In genomic region chr17:50157891-50158290, GRCh38 we compare ENCODE assay signal across 24 cellular contexts. TPM values are rescaled to one million over a fixed set of nuclear protein-coding genes. Genes with fewer than 3 reads are reported as not detected.
DNase-seq lines count a peak whose midpoint lies in the region; ATAC-seq and TF ChIP-seq lines count a peak whose summit lies in the region.
"Had no signal": no experiment of that assay in that cellular context is flagged by ENCODE, and none has a peak within 500 bp of the region (broad histone marks: within the 10 kb centered on the region; RNA-seq: fewer than 3 reads in every experiment).

No MANE protein-coding gene starts in this region.

- peaks cover 4% of the 10 kb centered on the region for H3K27me3 Mint-ChIP-seq in activated CD4-positive, alpha-beta T cell treated with anti-CD3 and anti-CD28 coated beads, Interleukin-2, amount 10 ng/mL, durations not matched to agents 7 days and 5 days
- H3K27me3 Mint-ChIP-seq in activated CD4-positive, alpha-beta T cell treated with anti-CD3 and anti-CD28 coated beads, Interleukin-2, amount 10 ng/mL, durations not matched to agents 24 days and 14 days = peaks cover 3% of the 10 kb centered on the region
- H3K27me3 Mint-ChIP-seq in CD4-positive, alpha-beta memory T cell = no peaks in the 10 kb centered on the region
- H3K27me3 Mint-ChIP-seq: B cell had no signal

- H3K36me3 Mint-ChIP-seq in activated CD4-positive, alpha-beta T cell treated with anti-CD3 and anti-CD28 coated beads, Interleukin-2, amount 10 ng/mL, durations not matched to agents 7 days and 5 days (ENCODE audit: low read depth) = peaks cover 7% of the 10 kb centered on the region
- H3K36me3 Mint-ChIP-seq in activated CD4-positive, alpha-beta T cell treated with anti-CD3 and anti-CD28 coated beads, Interleukin-2, amount 10 ng/mL, durations not matched to agents 24 days and 14 days (ENCODE audit: low read depth) = peaks cover 7% of the 10 kb centered on the region
- no peaks in the 10 kb centered on the region for H3K36me3 Mint-ChIP-seq in CD4-positive, alpha-beta memory T cell
- H3K36me3 Mint-ChIP-seq: CD8-positive, alpha-beta T cell had no signal

- no peaks in the 10 kb centered on the region for H3K36me3 ChIP-seq in CD4-positive, alpha-beta memory T cell (ENCODE audit: insufficient read depth, low read length)
- H3K36me3 ChIP-seq in ascending aorta = no peaks in the 10 kb centered on the region
- H3K36me3 ChIP-seq in osteoblast (ENCODE audit: insufficient read depth, low read length) = no peaks in the 10 kb centered on the region

- peaks cover 48% of the 10 kb centered on the region for H3K4me1 ChIP-seq in CD4-positive, alpha-beta memory T cell (ENCODE audit: insufficient read depth, low read length)
- peaks cover 18 to 47% of the 10 kb centered on the region in 2 donors for H3K4me1 ChIP-seq in ascending aorta
- peaks cover 38% of the 10 kb centered on the region for H3K4me1 ChIP-seq in osteoblast (ENCODE audit: insufficient read depth, low read length)

- intact Hi-C loops in activated CD4-positive, alpha-beta T cell treated with anti-CD3 and anti-CD28 coated beads, Interleukin-2, amount 10 ng/mL, durations not matched to agents 24 days and 14 days (cut with micrococcal nuclease) = no loop called here
- intact Hi-C loops in CD4-positive, alpha-beta memory T cell (cut with micrococcal nuclease) = no loop called here
- intact Hi-C loops in ascending aorta (cut with DNase I) = no loop called here

- POLR2A ChIA-PET in activated CD4-positive, alpha-beta T cell treated with anti-CD3 and anti-CD28 coated beads, Interleukin-2, amount 10 ng/mL, durations not matched to agents 7 days and 5 days (lab: Charles Lee) = no interaction called here
- POLR2A ChIA-PET in CD4-positive, alpha-beta memory T cell (lab: Charles Lee; ENCODE audit: partially characterized antibody) = interaction anchor here (0.8 to 2.2 kb wide), 6 partner anchors 9 to 22 kb away, joined by 3 to 13 read pairs (median 5); no protein-coding TSS in a partner anchor

- H3K4me2 ChIP-seq in osteoblast (ENCODE audit: insufficient read depth, low read length) = no peak overlapping the region

- H3K4me3 ChIP-seq in CD4-positive, alpha-beta memory T cell (ENCODE audit: low read length in 2 of 2) = no peak overlapping the region
- H3K4me3 ChIP-seq in ascending aorta (no peak overlapping the region), osteoblast (ENCODE audit: insufficient read depth, low read length) (no peak overlapping the region)
- H3K4me3 ChIP-seq: GM23248 had no signal

- no peaks in the 10 kb centered on the region for H4K20me1 ChIP-seq in osteoblast (ENCODE audit: insufficient read depth, low read length)

- peak overlapping the region; percentile 69 for H3K27ac Mint-ChIP-seq in activated CD4-positive, alpha-beta T cell treated with anti-CD3 and anti-CD28 coated beads, Interleukin-2, amount 10 ng/mL, durations not matched to agents 7 days and 5 days
- H3K27ac Mint-ChIP-seq in activated CD4-positive, alpha-beta T cell treated with anti-CD3 and anti-CD28 coated beads, Interleukin-2, amount 10 ng/mL, durations not matched to agents 24 days and 14 days = no peak overlapping the region
- peak overlapping the region in 5 of 7 donors; percentile 9 to 80 (median 74) for H3K27ac Mint-ChIP-seq in CD4-positive, alpha-beta memory T cell
- H3K27ac Mint-ChIP-seq: B cell; CD8-positive, alpha-beta T cell had no signal

- H3K9me3 Mint-ChIP-seq in activated CD4-positive, alpha-beta T cell treated with anti-CD3 and anti-CD28 coated beads, Interleukin-2, amount 10 ng/mL, durations not matched to agents 7 days and 5 days = peaks cover 4% of the 10 kb centered on the region
- no peaks in the 10 kb centered on the region for H3K9me3 Mint-ChIP-seq in activated CD4-positive, alpha-beta T cell treated with anti-CD3 and anti-CD28 coated beads, Interleukin-2, amount 10 ng/mL, durations not matched to agents 24 days and 14 days
- no peaks in the 10 kb centered on the region for H3K9me3 Mint-ChIP-seq in CD4-positive, alpha-beta memory T cell
- H3K9me3 Mint-ChIP-seq: CD8-positive, alpha-beta T cell had no signal

- no peaks in the 10 kb centered on the region for H3K27me3 ChIP-seq in CD4-positive, alpha-beta memory T cell (ENCODE audit: insufficient read depth, low read length)
- H3K27me3 ChIP-seq in ascending aorta = no peaks in the 10 kb centered on the region
- H3K27me3 ChIP-seq in osteoblast (ENCODE audit: insufficient read depth, low read length) = no peaks in the 10 kb centered on the region

- TF ChIP-seq CTCF in ascending aorta (IDR thresholded peaks at IDR 0.05) (no peak), osteoblast (IDR thresholded peaks at IDR 0.05; ENCODE audit: extremely low read depth, low read depth, low read length) (no peak)

- CTCF ChIA-PET in activated CD4-positive, alpha-beta T cell treated with anti-CD3 and anti-CD28 coated beads, Interleukin-2, amount 10 ng/mL, durations not matched to agents 7 days and 5 days (lab: Charles Lee) = interaction anchor here (0.6 to 4.7 kb wide), 4 partner anchors 11 to 179 kb away, joined by 3 to 22 read pairs (median 6); no protein-coding TSS in a partner anchor
- CTCF ChIA-PET in CD4-positive, alpha-beta memory T cell (lab: Charles Lee; ENCODE audit: partially characterized antibody) = interaction anchor here (0.7 to 1.5 kb wide), 8 partner anchors 8 to 41 kb away, joined by 3 to 8 read pairs (median 4); no protein-coding TSS in a partner anchor

- no peak overlapping the region for H2AFZ ChIP-seq in osteoblast (ENCODE audit: low read length)
- H2AFZ ChIP-seq: GM23248 had no signal

- H3K4me3 Mint-ChIP-seq in activated CD4-positive, alpha-beta T cell treated with anti-CD3 and anti-CD28 coated beads, Interleukin-2, amount 10 ng/mL, durations not matched to agents 7 days and 5 days = no peak overlapping the region
- no peak overlapping the region for H3K4me3 Mint-ChIP-seq in activated CD4-positive, alpha-beta T cell treated with anti-CD3 and anti-CD28 coated beads, Interleukin-2, amount 10 ng/mL, durations not matched to agents 24 days and 14 days
- peak overlapping the region in 3 of 8 donors; percentile 12 to 40 (median 28) for H3K4me3 Mint-ChIP-seq in CD4-positive, alpha-beta memory T cell
- H3K4me3 Mint-ChIP-seq: B cell; CD8-positive, alpha-beta T cell had no signal

- H3K4me1 Mint-ChIP-seq in activated CD4-positive, alpha-beta T cell treated with anti-CD3 and anti-CD28 coated beads, Interleukin-2, amount 10 ng/mL, durations not matched to agents 7 days and 5 days = peaks cover 60% of the 10 kb centered on the region
- H3K4me1 Mint-ChIP-seq in activated CD4-positive, alpha-beta T cell treated with anti-CD3 and anti-CD28 coated beads, Interleukin-2, amount 10 ng/mL, durations not matched to agents 24 days and 14 days = peaks cover 42% of the 10 kb centered on the region
- peaks cover 25 to 54% (median 40%) of the 10 kb centered on the region in 4 donors for H3K4me1 Mint-ChIP-seq in CD4-positive, alpha-beta memory T cell

- H3K9me3 ChIP-seq in CD4-positive, alpha-beta memory T cell (ENCODE audit: control insufficient read depth in 1 of 2, low read length in 2 of 2) = no peaks in the 10 kb centered on the region
- H3K9me3 ChIP-seq in ascending aorta = no peaks in the 10 kb centered on the region
- H3K9me3 ChIP-seq in osteoblast (ENCODE audit: low read depth, low read length) = no peaks in the 10 kb centered on the region

- no peak overlapping the region for H3K27ac ChIP-seq in CD4-positive, alpha-beta memory T cell (ENCODE audit: low read depth, low read length)
- H3K27ac ChIP-seq in ascending aorta = peak overlapping the region; percentile 51 to 93
- H3K27ac ChIP-seq in osteoblast (ENCODE audit: low read depth, low read length) = no peak overlapping the region
- H3K27ac ChIP-seq: 22Rv1, GM23248, HL-60 had no signal

- H3K79me2 ChIP-seq in osteoblast (ENCODE audit: insufficient read depth, low read length) = no peaks in the 10 kb centered on the region

- peak; percentile 47 for DNase-seq in activated CD4-positive, alpha-beta T cell treated with anti-CD3 and anti-CD28 coated beads, Interleukin-2, amount 10 ng/mL, durations not matched to agents 7 days and 5 days
- DNase-seq in activated CD4-positive, alpha-beta T cell treated with anti-CD3 and anti-CD28 coated beads, Interleukin-2, amount 10 ng/mL, durations not matched to agents 24 days and 14 days = no peak
- DNase-seq in CD4-positive, alpha-beta memory T cell = peak in 1 of 5 donors; percentile 34
- DNase-seq in ascending aorta (ENCODE audit: low spot score in 2 of 2) (no peak), osteoblast (ENCODE audit: insufficient read length, low spot score, missing footprints) (peak; percentile 5), inferior parietal cortex (ENCODE audit: extremely low spot score) (no peak), middle frontal gyrus (ENCODE audit: extremely low spot score, low spot score) (no peak)
- DNase-seq: CD8-positive, alpha-beta T cell; DMS79 treated with DMSO at 0.1 percent for 48 hours; GM23248; KBM-7; NCI-H1436; NCI-H2029; NCI-H2171; NCI-H446 treated with DMSO at 0.1 percent for 48 hours; NK-92 treated with Interleukin-12 subunit alpha and Interleukin-12 subunit beta, amount 100 ng/mL, for 24 hours; OCI-M1; SHP77 treated with DMSO at 0.1 percent for 48 hours had no signal

- ATAC-seq in HG03095 (IDR thresholded peaks at IDR 0.05; ENCODE audit: unreplicated experiment) = no peak
- ATAC-seq: CD8-positive, alpha-beta T cell; HCT116 had no signal

RNA-seq across cellular contexts. Expression of gene PPP1R9B, which starts 7.4 kb away (rescaled TPM):
- 100 to 1,000 TPM; 110 to 117 TPM for total RNA-seq in activated CD4-positive, alpha-beta T cell treated with anti-CD3 and anti-CD28 coated beads, Interleukin-2, amount 10 ng/mL, durations not matched to agents 7 days and 5 days
- 90.1 and 91.3 TPM in 2 replicates for total RNA-seq in activated CD4-positive, alpha-beta T cell treated with anti-CD3 and anti-CD28 coated beads, Interleukin-2, amount 10 ng/mL, durations not matched to agents 24 days and 14 days
- 10 to 100 TPM; 97.5 to 99.7 TPM for total RNA-seq in CD4-positive, alpha-beta memory T cell
- 1 to 10 TPM in 1 of 2 donors, under 1 TPM in 1; 0.48 to 2.2 TPM for polyA plus RNA-seq in CD4-positive, alpha-beta memory T cell
- total RNA-seq in ascending aorta (63.5 TPM), osteoblast (44.2 and 48.9 TPM in 2 replicates)

RNA-seq across cellular contexts. Expression of gene SGCA, which starts 7.9 kb away (rescaled TPM):
- total RNA-seq in activated CD4-positive, alpha-beta T cell treated with anti-CD3 and anti-CD28 coated beads, Interleukin-2, amount 10 ng/mL, durations not matched to agents 7 days and 5 days = not detected
- total RNA-seq in activated CD4-positive, alpha-beta T cell treated with anti-CD3 and anti-CD28 coated beads, Interleukin-2, amount 10 ng/mL, durations not matched to agents 24 days and 14 days = 0.30 TPM in 1 of 2 replicates, not detected in the other
- not detected for total RNA-seq in CD4-positive, alpha-beta memory T cell
- not detected for polyA plus RNA-seq in CD4-positive, alpha-beta memory T cell
- total RNA-seq in ascending aorta = 78.5 TPM
- total RNA-seq in osteoblast = 0.29 TPM in 1 of 2 replicates, not detected in the other
- total RNA-seq: GM23248, RPMI7951 had no signal

RNA-seq across cellular contexts. Expression of gene SAMD14, which starts 27.9 kb away (rescaled TPM):
- under 1 TPM; 0.07 to 0.23 TPM for total RNA-seq in activated CD4-positive, alpha-beta T cell treated with anti-CD3 and anti-CD28 coated beads, Interleukin-2, amount 10 ng/mL, durations not matched to agents 7 days and 5 days
- total RNA-seq in activated CD4-positive, alpha-beta T cell treated with anti-CD3 and anti-CD28 coated beads, Interleukin-2, amount 10 ng/mL, durations not matched to agents 24 days and 14 days = 1.0 and 1.2 TPM in 2 replicates
- total RNA-seq in CD4-positive, alpha-beta memory T cell = 1 to 10 TPM; 1.2 to 1.3 TPM
- polyA plus RNA-seq in CD4-positive, alpha-beta memory T cell = under 1 TPM; 0.16 to 0.19 TPM
- total RNA-seq in ascending aorta (3.2 TPM), osteoblast (2.5 and 2.7 TPM in 2 replicates)

RNA-seq across cellular contexts. Expression of gene COL1A1, which starts 43.5 kb away (rescaled TPM):
- total RNA-seq in activated CD4-positive, alpha-beta T cell treated with anti-CD3 and anti-CD28 coated beads, Interleukin-2, amount 10 ng/mL, durations not matched to agents 7 days and 5 days = under 1 TPM; 0.31 to 0.55 TPM
- 1.6 and 2.0 TPM in 2 replicates for total RNA-seq in activated CD4-positive, alpha-beta T cell treated with anti-CD3 and anti-CD28 coated beads, Interleukin-2, amount 10 ng/mL, durations not matched to agents 24 days and 14 days
- 1 to 10 TPM; 1.0 to 1.6 TPM for total RNA-seq in CD4-positive, alpha-beta memory T cell
- polyA plus RNA-seq in CD4-positive, alpha-beta memory T cell = not detected
- 547 TPM for total RNA-seq in ascending aorta
- 6,718 and 8,987 TPM in 2 replicates for total RNA-seq in osteoblast

Comparison
In these comparisons a context has a peak if more than half of its experiments do, and no peak if none do; other contexts are left out.
1. DNase-seq: peak in activated CD4-positive, alpha-beta T cell treated with anti-CD3 and anti-CD28 coated beads, Interleukin-2, amount 10 ng/mL, durations not matched to agents 7 days and 5 days (single experiment) and osteoblast (single experiment); none in activated CD4-positive, alpha-beta T cell treated with anti-CD3 and anti-CD28 coated beads, Interleukin-2, amount 10 ng/mL, durations not matched to agents 24 days and 14 days (single experiment), ascending aorta (0 of 2), inferior parietal cortex (single experiment) and middle frontal gyrus (single experiment).
2. H3K27ac ChIP-seq: peak in ascending aorta (2 of 2); none in CD4-positive, alpha-beta memory T cell (single experiment) and osteoblast (single experiment).
3. RNA of gene SGCA, which starts 7.9 kb away (total RNA-seq): 78.5 TPM in ascending aorta (single experiment); 0.30 TPM in activated CD4-positive, alpha-beta T cell treated with anti-CD3 and anti-CD28 coated beads, Interleukin-2, amount 10 ng/mL, durations not matched to agents 24 days and 14 days, not detected in CD4-positive, alpha-beta memory T cell, not detected in activated CD4-positive, alpha-beta T cell treated with anti-CD3 and anti-CD28 coated beads, Interleukin-2, amount 10 ng/mL, durations not matched to agents 7 days and 5 days and 0.29 TPM in osteoblast; every median in the first group is over 10 times any median in the second.